ENCODE assay signal across 8 cellular contexts in genomic region chr3:10249833-10250232, GRCh38. TPM values are rescaled to one million over a fixed set of nuclear protein-coding genes. Genes with fewer than 3 reads are reported as not detected.
A peak's percentile ranks its signal among the peaks of the same experiment; 100 is the strongest.
DNase-seq lines count a peak whose midpoint lies in the region; ATAC-seq and TF ChIP-seq lines count a peak whose summit lies in the region.

No MANE protein-coding gene starts in this region.

- no peak for TF ChIP-seq CTCF in RWPE1 (conservative IDR thresholded peaks at IDR 0.05; ENCODE audit: low read depth)
- TF ChIP-seq CTCF in fibroblast of mammary gland (conservative IDR thresholded peaks at IDR 0.05; ENCODE audit: control insufficient read depth, insufficient read depth, low read depth, low read length) = no peak

- H3K27ac ChIP-seq in RWPE1 = peak overlapping the region; percentile 80

- no peak for DNase-seq in RWPE1 (ENCODE audit: low spot score)
- DNase-seq in fibroblast of mammary gland (ENCODE audit: low read depth) = peak; percentile 32
- peak; percentile 40 for DNase-seq in renal cortical epithelial cell (ENCODE audit: low read depth)
- no peak for DNase-seq in D341Med (ENCODE audit: low spot score)
- no peak for DNase-seq in NCI-H146 (lab: John Stamatoyannopoulos, UW)
- no peak for DNase-seq in C1 segment of cervical spinal cord (lab: John Stamatoyannopoulos, UW)

- peaks cover 10% of the 10 kb centered on the region for H3K9me3 ChIP-seq in ES-I3 (ENCODE audit: control insufficient read depth, insufficient read depth, low read length)

- H3K4me1 ChIP-seq in ES-I3 (ENCODE audit: insufficient read depth, low read length) = peaks cover 8% of the 10 kb centered on the region; the same call in 1 of the 2 replicates

- CTCF ChIA-PET in RWPE1 (lab: Yijun Ruan, JAX) = no interaction called here

- ATAC-seq in GM18498 (IDR thresholded peaks at IDR 0.05; ENCODE audit: unreplicated experiment) = no peak

- peak overlapping the region; percentile 89 for H3K4me3 ChIP-seq in fibroblast of mammary gland (ENCODE audit: control insufficient read depth, low read depth, low read length)

- POLR2A ChIA-PET in RWPE1 (lab: Yijun Ruan, JAX; ENCODE audit: low non-redundant PET) = no interaction called here

- peaks cover 4% of the 10 kb centered on the region; the same call in 1 of the 2 replicates for H3K36me3 ChIP-seq in ES-I3 (ENCODE audit: insufficient read depth, low read length)

- H3K9ac ChIP-seq in ES-I3 (ENCODE audit: low read depth, low read length) = peak overlapping the region; percentile 75

RNA-seq across cellular contexts. Expression of gene TATDN2, which starts 1.6 kb away (rescaled TPM):
- 12.2 and 18.8 TPM in 2 replicates for total RNA-seq in renal cortical epithelial cell

RNA-seq across cellular contexts. Expression of gene GHRL, which starts 42.9 kb away (rescaled TPM):
- not detected in 2 replicates for total RNA-seq in renal cortical epithelial cell

Comparison
In these comparisons a context has a peak if more than half of its experiments do, and no peak if none do; other contexts are left out.
1. DNase-seq: peak in fibroblast of mammary gland (single experiment) and renal cortical epithelial cell (single experiment); none in RWPE1 (single experiment), D341Med (single experiment), NCI-H146 (single experiment) and C1 segment of cervical spinal cord (0 of 14).